In genomic region chr14:76768671-76769500, GRCh38 we compare ENCODE assay signal across 10 cellular contexts. TPM values are rescaled to one million over a fixed set of nuclear protein-coding genes. Genes with fewer than 3 reads are reported as not detected.
DNase-seq lines count a peak whose midpoint lies in the region; ATAC-seq, FAIRE-seq and TF ChIP-seq lines count a peak whose summit lies in the region.
"Had no signal": no experiment of that assay in that cellular context is flagged by ENCODE, and none has a peak within 500 bp of the region (broad histone marks: within the 10 kb centered on the region; RNA-seq: fewer than 3 reads in every experiment).

No MANE protein-coding gene starts in this region.

- no peak for TF ChIP-seq EP300 in K562 (IDR thresholded peaks at IDR 0.05; ENCODE audit: low read length)

- peaks cover 1% of the 10 kb centered on the region for H3K27me3 Mint-ChIP-seq in activated naive CD4-positive, alpha-beta T cell treated with anti-CD3 and anti-CD28 coated beads, Interleukin-2, amount 50 U/mL, for 24 hours
- H3K27me3 Mint-ChIP-seq in glutamatergic neuron (ENCODE audit: unreplicated experiment), result peaks cover 1% of the 10 kb centered on the region

- TF ChIP-seq RAD21 in K562 (CRISPR knock-in tag; conservative IDR thresholded peaks at IDR 0.05 in 1 of 2, IDR thresholded peaks at IDR 0.05 in 1 of 2), result no peak

- no peak for ATAC-seq in K562

- no peaks in the 10 kb centered on the region for H3K9me3 Mint-ChIP-seq in activated naive CD4-positive, alpha-beta T cell treated with anti-CD3 and anti-CD28 coated beads, Interleukin-2, amount 50 U/mL, for 24 hours
- H3K9me3 Mint-ChIP-seq in glutamatergic neuron (ENCODE audit: unreplicated experiment), result no peaks in the 10 kb centered on the region

- peak overlapping the region; percentile 70 for H3K27ac Mint-ChIP-seq in activated naive CD4-positive, alpha-beta T cell treated with anti-CD3 and anti-CD28 coated beads, Interleukin-2, amount 50 U/mL, for 24 hours
- H3K27ac Mint-ChIP-seq in glutamatergic neuron (ENCODE audit: unreplicated experiment), result no peak overlapping the region

- no peak overlapping the region for H3K18ac ChIP-seq in mesendoderm (ENCODE audit: low read length)

- BruUV-seq in K562 (replicated peaks; lab: Mats Ljungman, UMichigan), result no TSS peak

- no peak overlapping the region for H2BK120ac ChIP-seq in mesendoderm (ENCODE audit: low read depth, low read length)

- H4K20me1 ChIP-seq in K562 (replicated peaks; ENCODE audit: control insufficient read depth, insufficient read depth, low read length), result no peaks in the 10 kb centered on the region

- H3K23ac ChIP-seq in mesendoderm (ENCODE audit: low read length), result no peak overlapping the region

- 0 out of 2 replicates have a peak overlapping the region, but pooled peaks have one; percentile 51 for H2AFZ ChIP-seq in K562 (ENCODE audit: low read depth, low read length)

- WGBS in K562 (ENCODE audit: insufficient coverage, low coverage, missing lambda C conversion rate), result 35% methylated on average over 8 of the region's 11 CpGs
- WGBS in mesendoderm (ENCODE audit: extremely low coverage, insufficient coverage, low lambda C conversion rate), result no CpG with 5 or more reads among the region's 11 CpGs

- in situ Hi-C loops in K562 (cut with MboI), result no loop called here

- POLR2A ChIA-PET in K562 (lab: Yijun Ruan, JAX), result interaction anchor here (1.1 kb wide), 1 partner anchor 12 kb away, joined by 3 read pairs; no protein-coding TSS in a partner anchor

- no peak for TF ChIP-seq POLR2A in K562 (conservative IDR thresholded peaks at IDR 0.05)

- H2AK5ac ChIP-seq in mesendoderm (ENCODE audit: low read length), result no peak overlapping the region

- no peaks in the 10 kb centered on the region for H3K9me3 ChIP-seq in K562 (replicated peaks; ENCODE audit: control insufficient read depth, insufficient read depth, low read depth, low read length)

- H4K5ac ChIP-seq in mesendoderm (ENCODE audit: low read length), result no peak overlapping the region

- no peak for FAIRE-seq in K562 (lab: Jason Lieb, UNC)

- no peaks in the 10 kb centered on the region for H3K27me3 ChIP-seq in K562 (ENCODE audit: control insufficient read depth in 2 of 2, insufficient read depth in 2 of 2, low read length in 2 of 2)
- no peaks in the 10 kb centered on the region for H3K27me3 ChIP-seq in mesendoderm (ENCODE audit: insufficient read depth, low read length, poor library complexity)

- no peak overlapping the region; a peak in 1 of 4 replicates for H3K9ac ChIP-seq in K562 (ENCODE audit: insufficient read depth in 1 of 2, low read depth in 2 of 2, low read length in 2 of 2)
- no peak overlapping the region for H3K9ac ChIP-seq in mesendoderm (ENCODE audit: low read length)

- no peak overlapping the region for H4K8ac ChIP-seq in mesendoderm (ENCODE audit: low read depth, low read length)

- H3K4me3 Mint-ChIP-seq in activated naive CD4-positive, alpha-beta T cell treated with anti-CD3 and anti-CD28 coated beads, Interleukin-2, amount 50 U/mL, for 24 hours, result no peak overlapping the region
- H3K4me3 Mint-ChIP-seq in glutamatergic neuron (ENCODE audit: unreplicated experiment), result no peak overlapping the region

- no peak for TF ChIP-seq CTCF in K562 (IDR thresholded peaks at IDR 0.05 in 2 of 3, conservative IDR thresholded peaks at IDR 0.05 in 1 of 3; ENCODE audit: insufficient read depth in 2 of 3, low read depth in 1 of 3, low read length in 3 of 3)
- TF ChIP-seq CTCF in glutamatergic neuron (IDR thresholded peaks at IDR 0.05; ENCODE audit: partially characterized antibody, unreplicated experiment), result no peak

- H3K79me1 ChIP-seq in mesendoderm (ENCODE audit: low read length), result no peaks in the 10 kb centered on the region

- no peak overlapping the region for H2BK5ac ChIP-seq in mesendoderm (ENCODE audit: low read length)

- no peak overlapping the region for H3K27ac ChIP-seq in K562 (ENCODE audit: extremely low read depth, low read depth, low read length)
- H3K27ac ChIP-seq in mesendoderm (ENCODE audit: low read depth, low read length), result no peak overlapping the region

- no peak overlapping the region for H2BK15ac ChIP-seq in mesendoderm (replicated peaks; ENCODE audit: low read depth)

- H3K4me2 ChIP-seq in K562 (ENCODE audit: insufficient read depth, low read length) (no peak overlapping the region), mesendoderm (ENCODE audit: low read length) (no peak overlapping the region)

- H3K36me3 ChIP-seq in K562 (ENCODE audit: control insufficient read depth, insufficient read depth, low read length) (no peaks in the 10 kb centered on the region), mesendoderm (ENCODE audit: control insufficient read depth, insufficient read depth, low read length) (no peaks in the 10 kb centered on the region)

- H3K4ac ChIP-seq in mesendoderm (ENCODE audit: low read depth, low read length), result no peak overlapping the region

- H3K79me2 ChIP-seq in K562 (ENCODE audit: control insufficient read depth, insufficient read depth, low read length), result no peaks in the 10 kb centered on the region
- no peaks in the 10 kb centered on the region for H3K79me2 ChIP-seq in mesendoderm (ENCODE audit: control insufficient read depth, insufficient read depth, low read length)

- H3K4me1 ChIP-seq in K562 (replicated peaks in 1 of 2; ENCODE audit: control insufficient read depth in 2 of 2, insufficient read depth in 2 of 2, low read length in 2 of 2), result peaks cover 30 to 33% of the 10 kb centered on the region in 2 experiments
- peaks cover 13% of the 10 kb centered on the region for H3K4me1 ChIP-seq in mesendoderm (ENCODE audit: control insufficient read depth, low read depth, low read length)

- H3K9me1 ChIP-seq in K562 (ENCODE audit: control insufficient read depth, insufficient read depth, low read length), result peaks cover under 1% of the 10 kb centered on the region

- H3K4me1 Mint-ChIP-seq in activated naive CD4-positive, alpha-beta T cell treated with anti-CD3 and anti-CD28 coated beads, Interleukin-2, amount 50 U/mL, for 24 hours, result peaks cover 13% of the 10 kb centered on the region
- H3K4me1 Mint-ChIP-seq in glutamatergic neuron (ENCODE audit: low read depth, unreplicated experiment), result peaks cover 10% of the 10 kb centered on the region

- H3K4me3 ChIP-seq in K562, result no peak overlapping the region
- no peak overlapping the region for H3K4me3 ChIP-seq in mesendoderm (ENCODE audit: low read length)

- CTCF ChIA-PET in K562 (lab: Yijun Ruan, JAX; ENCODE audit: low intra/inter-chr PET ratio), result no interaction called here

- intact Hi-C loops in K562 (cut with micrococcal nuclease), result no loop called here

- no peaks in the 10 kb centered on the region for H3K36me3 Mint-ChIP-seq in activated naive CD4-positive, alpha-beta T cell treated with anti-CD3 and anti-CD28 coated beads, Interleukin-2, amount 50 U/mL, for 24 hours
- H3K36me3 Mint-ChIP-seq in glutamatergic neuron (ENCODE audit: unreplicated experiment), result no peaks in the 10 kb centered on the region

- DNase-seq in activated naive CD4-positive, alpha-beta T cell treated with Interleukin-2 at 50 U/mL for 16 hours, result no peak
- DNase-seq in K562 (ENCODE audit: extremely low read depth in 1 of 4, low spot score in 3 of 4) (no peak), mesendoderm (no peak), ureter (ENCODE audit: low spot score) (peak; percentile 41), midbrain (lab: John Stamatoyannopoulos, UW) (no peak), medulla oblongata (ENCODE audit: extremely low spot score) (no peak), glutamatergic neuron (no peak)
- DNase-seq: foreskin fibroblast, NCI-H2107 had no signal

- H3K56ac ChIP-seq in mesendoderm (ENCODE audit: low read length), result peak overlapping the region; percentile 59

RNA-seq across cellular contexts. Expression of gene VASH1, which starts 7.6 kb away (rescaled TPM):
- 0.30 and 0.46 TPM in 2 replicates for total RNA-seq in K562 (2011; cell fraction: chromatin; rRNA removed; ENCODE audit: low replicate concordance)
- total RNA-seq in K562 (2011; cell fraction: nucleolus; rRNA removed), result 0.67 TPM in 1 of 2 replicates, not detected in the other
- total RNA-seq in K562 (2011; cell fraction: nucleoplasm; rRNA removed), result 0.07 and 0.15 TPM in 2 replicates
- total RNA-seq in K562 (2014; rRNA removed) (0.05 and 0.16 TPM in 2 replicates), K562 (2014; rRNA removed; fragmentation: Illumina TruSeq; extraction: Trizol) (0.11 and 0.22 TPM in 2 replicates), K562 (2015; rRNA removed; fragmentation: Illumina TruSeq; extraction: Trizol) (0.11 and 0.25 TPM in 2 replicates), K562 (2021) (0.16 and 0.27 TPM in 2 replicates), ureter (9.0 TPM), glutamatergic neuron (ENCODE audit: unreplicated experiment) (149 TPM)
- polyA plus RNA-seq in K562 (2011; rRNA removed) (0.15 and 0.43 TPM in 2 replicates), K562 (2014; fragmentation: Illumina TruSeq; extraction: Trizol) (0.03 and 0.11 TPM in 2 replicates), K562 (2014; fragmentation: Nextera tagmentation; extraction: Ambion mirVana) (under 1 TPM in 1 of 2 experiments, not detected in 1; 0.01 TPM), K562 (2014; rRNA removed) (0.16 and 0.49 TPM in 2 replicates)
- polyA plus RNA-seq in K562 (2011; cell fraction: cytosol; rRNA removed), result 0.18 and 0.55 TPM in 2 replicates
- polyA plus RNA-seq in K562 (2011; cell fraction: nucleus; rRNA removed), result 0.74 and 1.3 TPM in 2 replicates
- 0.46 and 0.48 TPM in 2 replicates for polyA plus RNA-seq in K562 (2012)
- polyA minus RNA-seq in K562 (2011; rRNA and poly(A)+ RNA removed), result 0.24 and 0.46 TPM in 2 replicates
- polyA minus RNA-seq in K562 (2011; cell fraction: cytosol; rRNA and poly(A)+ RNA removed), result 0.73 and 0.76 TPM in 2 replicates
- polyA minus RNA-seq in K562 (2011; cell fraction: nucleus; rRNA and poly(A)+ RNA removed), result 0.33 and 0.40 TPM in 2 replicates
- 1.7 TPM for polyA plus RNA-seq in mesendoderm (2013, experiment 1 of 2)
- polyA plus RNA-seq in mesendoderm (2013, experiment 2 of 2), result 1.3 TPM

RNA-seq across cellular contexts. Expression of gene ANGEL1, which starts 43.8 kb away (rescaled TPM):
- 59.6 and 73.4 TPM in 2 replicates for total RNA-seq in K562 (2011; cell fraction: chromatin; rRNA removed; ENCODE audit: low replicate concordance)
- 47.6 and 52.5 TPM in 2 replicates for total RNA-seq in K562 (2011; cell fraction: nucleolus; rRNA removed)
- 56.4 and 62.1 TPM in 2 replicates for total RNA-seq in K562 (2011; cell fraction: nucleoplasm; rRNA removed)
- total RNA-seq in K562 (2014; rRNA removed), result 5.2 and 6.7 TPM in 2 replicates
- 7.2 and 7.3 TPM in 2 replicates for total RNA-seq in K562 (2014; rRNA removed; fragmentation: Illumina TruSeq; extraction: Trizol)
- 6.1 and 6.3 TPM in 2 replicates for total RNA-seq in K562 (2015; rRNA removed; fragmentation: Illumina TruSeq; extraction: Trizol)
- 13.0 and 13.7 TPM in 2 replicates for total RNA-seq in K562 (2021)
- 22.2 and 22.8 TPM in 2 replicates for polyA plus RNA-seq in K562 (2011; rRNA removed)
- 23.9 and 26.3 TPM in 2 replicates for polyA plus RNA-seq in K562 (2011; cell fraction: cytosol; rRNA removed)
- polyA plus RNA-seq in K562 (2011; cell fraction: nucleus; rRNA removed), result 35.0 and 39.9 TPM in 2 replicates
- polyA plus RNA-seq in K562 (2012), result 6.7 and 7.5 TPM in 2 replicates
- 10.8 and 12.0 TPM in 2 replicates for polyA plus RNA-seq in K562 (2014; fragmentation: Illumina TruSeq; extraction: Trizol)
- 1 to 10 TPM; 2.1 to 3.2 TPM for polyA plus RNA-seq in K562 (2014; fragmentation: Nextera tagmentation; extraction: Ambion mirVana)
- polyA plus RNA-seq in K562 (2014; rRNA removed), result 9.8 and 15.0 TPM in 2 replicates
- polyA minus RNA-seq in K562 (2011; rRNA and poly(A)+ RNA removed), result 20.3 and 23.9 TPM in 2 replicates
- polyA minus RNA-seq in K562 (2011; cell fraction: cytosol; rRNA and poly(A)+ RNA removed), result 8.4 and 14.6 TPM in 2 replicates
- 18.8 and 22.4 TPM in 2 replicates for polyA minus RNA-seq in K562 (2011; cell fraction: nucleus; rRNA and poly(A)+ RNA removed)
- polyA plus RNA-seq in mesendoderm (2013, experiment 1 of 2), result 9.5 TPM
- polyA plus RNA-seq in mesendoderm (2013, experiment 2 of 2), result 8.7 TPM
- total RNA-seq in ureter, result 32.1 TPM
- total RNA-seq in glutamatergic neuron (ENCODE audit: unreplicated experiment), result 13.6 TPM

RNA-seq across cellular contexts. Expression of gene LRRC74A, which starts 57.3 kb away (rescaled TPM):
- not detected in 2 replicates for total RNA-seq in K562 (2011; cell fraction: chromatin; rRNA removed; ENCODE audit: low replicate concordance)
- not detected in 2 replicates for total RNA-seq in K562 (2011; cell fraction: nucleolus; rRNA removed)
- total RNA-seq in K562 (2011; cell fraction: nucleoplasm; rRNA removed), result not detected in 2 replicates
- total RNA-seq in K562 (2014; rRNA removed) (not detected in 2 replicates), K562 (2014; rRNA removed; fragmentation: Illumina TruSeq; extraction: Trizol) (not detected in 2 replicates), K562 (2015; rRNA removed; fragmentation: Illumina TruSeq; extraction: Trizol) (not detected in 2 replicates), K562 (2021) (not detected in 2 replicates), ureter (not detected), glutamatergic neuron (ENCODE audit: unreplicated experiment) (not detected)
- polyA plus RNA-seq in K562 (2011; rRNA removed) (not detected in 2 replicates), K562 (2014; fragmentation: Illumina TruSeq; extraction: Trizol) (not detected in 2 replicates), K562 (2014; fragmentation: Nextera tagmentation; extraction: Ambion mirVana) (not detected), K562 (2014; rRNA removed) (not detected in 2 replicates)
- not detected in 2 replicates for polyA plus RNA-seq in K562 (2011; cell fraction: cytosol; rRNA removed)
- polyA plus RNA-seq in K562 (2011; cell fraction: nucleus; rRNA removed), result not detected in 2 replicates
- polyA plus RNA-seq in K562 (2012), result not detected in 2 replicates
- polyA minus RNA-seq in K562 (2011; rRNA and poly(A)+ RNA removed), result not detected in 2 replicates
- not detected in 2 replicates for polyA minus RNA-seq in K562 (2011; cell fraction: cytosol; rRNA and poly(A)+ RNA removed)
- polyA minus RNA-seq in K562 (2011; cell fraction: nucleus; rRNA and poly(A)+ RNA removed), result not detected in 2 replicates
- polyA plus RNA-seq in mesendoderm (2013, experiment 1 of 2), result not detected
- polyA plus RNA-seq in mesendoderm (2013, experiment 2 of 2), result not detected

Comparison
In these comparisons a context has a peak if more than half of its experiments do, and no peak if none do; other contexts are left out.
1. RNA of gene VASH1, which starts 7.6 kb away (total RNA-seq): 149 TPM in glutamatergic neuron (single experiment); 9.0 TPM in ureter (single experiment) and 0.05 to 0.67 TPM in K562; every median in the first group is over 10 times any median in the second.